In the genomic region with DNA sequence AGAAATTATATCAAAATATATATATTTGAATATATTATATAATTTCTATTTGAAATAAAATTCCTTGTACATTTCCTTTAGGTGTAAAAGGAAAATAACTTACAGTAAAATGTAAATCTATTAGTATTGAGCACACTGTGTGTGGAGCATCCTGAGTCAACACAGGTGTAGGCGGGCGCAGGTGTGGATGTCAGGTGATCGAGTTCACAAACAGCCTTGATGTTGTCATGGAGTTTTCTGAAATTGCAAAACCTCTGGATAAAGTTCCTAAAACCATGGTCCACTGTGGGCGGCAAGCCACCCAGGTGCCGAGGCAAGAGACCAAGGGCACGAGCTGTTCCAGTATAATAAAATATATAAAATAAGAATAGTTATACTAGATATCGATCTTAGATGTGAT, we compare ENCODE assay signal across 17 cellular contexts.
"Had no signal": no experiment of that assay in that cellular context is flagged by ENCODE, and none has a peak within 500 bp of the region (broad histone marks: within the 10 kb centered on the region; RNA-seq: fewer than 3 reads in every experiment).

No MANE protein-coding gene starts in this region.

- DNase-seq: cortex of kidney; effector memory CD4-positive, alpha-beta T cell; gastrocnemius medialis; heart right ventricle; islet precursor cell; mammary epithelial cell; mucosa of descending colon; naive thymus-derived CD8-positive, alpha-beta T cell; stimulated activated CD4-positive, alpha-beta T cell treated with anti-CD3 and anti-CD28 coated beads, Interleukin-2, amount 100 ng/mL, for 24 hours; stimulated activated CD4-positive, alpha-beta T cell treated with anti-CD3 and anti-CD28 coated beads, Interleukin-4, amount 100 ng/mL, for 4 hours; stimulated activated naive B cell treated with anti-CD40 and anti-IgM and Interleukin-4, amounts not matched to agents 10 μg/mL and 1 μg/mL and 100 μg/mL, for 72 hours; stimulated activated naive CD8-positive, alpha-beta T cell treated with anti-CD3 and anti-CD28 coated beads, Interleukin-15, amount 100 ng/mL, for 72 hours had no signal

- H3K4me3 Mint-ChIP-seq: naive thymus-derived CD8-positive, alpha-beta T cell; stimulated activated naive B cell treated with anti-CD40 and anti-IgM and Interleukin-4, amounts not matched to agents 10 μg/mL and 1 μg/mL and 100 μg/mL, for 72 hours; stimulated activated naive CD8-positive, alpha-beta T cell treated with anti-CD3 and anti-CD28 coated beads, Interleukin-15, amount 100 ng/mL, for 72 hours had no signal

- H3K9me3 Mint-ChIP-seq: naive thymus-derived CD8-positive, alpha-beta T cell; stimulated activated naive CD8-positive, alpha-beta T cell treated with anti-CD3 and anti-CD28 coated beads, Interleukin-15, amount 100 ng/mL, for 72 hours had no signal

- H3K27ac Mint-ChIP-seq: naive thymus-derived CD8-positive, alpha-beta T cell; stimulated activated naive B cell treated with anti-CD40 and anti-IgM and Interleukin-4, amounts not matched to agents 10 μg/mL and 1 μg/mL and 100 μg/mL, for 72 hours; stimulated activated naive CD8-positive, alpha-beta T cell treated with anti-CD3 and anti-CD28 coated beads, Interleukin-15, amount 100 ng/mL, for 72 hours had no signal

- FAIRE-seq: endometrium, urothelium cell line had no signal

- H3K36me3 Mint-ChIP-seq: naive thymus-derived CD8-positive, alpha-beta T cell had no signal

- ATAC-seq: esophagus mucosa; gastrocnemius medialis; heart right ventricle; left lobe of liver; mucosa of descending colon; naive thymus-derived CD8-positive, alpha-beta T cell; sciatic nerve; stimulated activated naive B cell treated with anti-CD40 and anti-IgM and Interleukin-4, amounts not matched to agents 10 μg/mL and 1 μg/mL and 100 μg/mL, for 72 hours; stimulated activated naive CD8-positive, alpha-beta T cell treated with anti-CD3 and anti-CD28 coated beads, Interleukin-15, amount 100 ng/mL, for 72 hours had no signal
